ENCODE assay signal across 23 cellular contexts in the genomic region with DNA sequence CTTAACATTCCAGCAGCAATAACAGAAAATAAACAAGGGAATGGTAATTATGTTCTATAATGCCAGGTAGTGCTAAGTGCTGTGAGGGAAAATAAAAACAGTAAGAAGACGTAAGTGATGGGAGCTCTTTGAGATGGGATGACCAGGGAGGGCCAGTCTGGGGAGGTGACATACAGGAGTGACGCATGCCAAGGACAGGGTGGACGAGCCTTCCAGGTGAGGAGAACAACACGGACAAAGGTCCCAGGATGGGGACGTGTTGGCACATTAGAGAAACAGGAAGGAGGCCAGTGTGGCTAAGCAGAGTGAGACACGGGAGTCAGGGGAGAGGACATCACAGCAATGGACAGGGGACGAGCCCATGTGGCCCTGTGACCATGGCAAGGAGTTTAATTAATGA. TPM values are rescaled to one million over a fixed set of nuclear protein-coding genes. Genes with fewer than 3 reads are reported as not detected.
"Had no signal": no experiment of that assay in that cellular context is flagged by ENCODE, and none has a peak within 500 bp of the region (broad histone marks: within the 10 kb centered on the region; RNA-seq: fewer than 3 reads in every experiment).

No MANE protein-coding gene starts in this region.

- H3K4me3 ChIP-seq: K562, SJCRH30 had no signal

- H3K4me2 ChIP-seq: KMS-11 had no signal

- DNase-seq: Kasumi-1, MV-4-11, NCI-H1048, NCI-H1105, NCI-H1417, NCI-H1436 treated with DMSO at 0.1 percent for 48 hours, NCI-H1694, NCI-H187 treated with DMSO at 0.1 percent for 48 hours, NCI-H2029 treated with DMSO at 0.1 percent for 48 hours, NCI-H2171 treated with DMSO at 0.1 percent for 48 hours, NCI-H524, NCI-H526 treated with DMSO at 0.1 percent for 48 hours, NCI-H748 treated with DMSO at 0.1 percent for 48 hours, SHP77 treated with DMSO at 0.1 percent for 48 hours, SJCRH30 had no signal

- H3K36me3 Mint-ChIP-seq: IgD-negative memory B cell had no signal

- H3K27me3 ChIP-seq: SJCRH30 had no signal

- H3K27ac Mint-ChIP-seq: IgD-negative memory B cell had no signal

- ATAC-seq: SK-N-SH treated with all-trans-retinoic acid at 6 μM for 48 hours had no signal

- H3K27ac ChIP-seq: HL-60, KMS-11, RWPE1, SJCRH30 had no signal

- H3K4me3 Mint-ChIP-seq: IgD-negative memory B cell had no signal

- H3K9ac ChIP-seq: KMS-11 had no signal

- H3K4me1 ChIP-seq: SJCRH30 had no signal

- H3K36me3 ChIP-seq: SJCRH30 had no signal

RNA-seq across cellular contexts. Expression of a gene that starts 11.7 kb away (rescaled TPM):
- total RNA-seq: K562, M059J, NCI-H460, SJCRH30 had no signal
